Comparison of ENCODE assay signal across 8 cellular contexts in genomic region chr2:148643998-148644884, GRCh38. TPM values are rescaled to one million over a fixed set of nuclear protein-coding genes. Genes with fewer than 3 reads are reported as not detected.
A peak's percentile ranks its signal among the peaks of the same experiment; 100 is the strongest.
DNase-seq lines count a peak whose midpoint lies in the region; TF ChIP-seq lines count a peak whose summit lies in the region.

TSS of gene EPC2 (plus strand) at chr2:148644751. CDS start at chr2:148645018, 267 bp downstream.

- peak within 1 kb of the TSS; percentile 81 for H3K4me3 ChIP-seq in OCI-LY1 (ENCODE audit: low read depth, low read length, poor library complexity, severe bottlenecking)

- peak; percentile 89 for DNase-seq in COLO668 (lab: John Stamatoyannopoulos, UW; ENCODE audit: unreplicated experiment)
- DNase-seq in GM20000 (ENCODE audit: low spot score): peak; percentile 90
- peak; percentile 80 for DNase-seq in HT1080 (ENCODE audit: low read depth)
- peak; percentile 84 for DNase-seq in activated T-cell treated with anti-CD3 and anti-CD28 coated beads for 1 hour (ENCODE audit: low read depth)
- peak; percentile 61 for DNase-seq in epidermal melanocyte (ENCODE audit: insufficient read length, low spot score)
- DNase-seq in middle frontal gyrus (ENCODE audit: extremely low spot score, low spot score): peak; percentile 68
- peak; percentile 79 to 80 for DNase-seq in stimulated activated CD8-positive, alpha-beta memory T cell treated with anti-CD3 and anti-CD28 coated beads, Interleukin-2, amount 100 ng/mL, for 48 hours (ENCODE audit: low read depth in 2 of 2)

- TF ChIP-seq CTCF in GM20000 (IDR thresholded peaks at IDR 0.05; ENCODE audit: extremely low read depth, missing control alignments) (no peak), OCI-LY1 (IDR thresholded peaks at IDR 0.05; ENCODE audit: low read length) (no peak)

- peaks cover 31% of the 10 kb centered on the region for H3K79me2 ChIP-seq in OCI-LY1 (ENCODE audit: insufficient read depth, low read length)

- H3F3A ChIP-seq in OCI-LY1 (ENCODE audit: insufficient read depth, low read length): no peaks in the 10 kb centered on the region

- peak within 1 kb of the TSS; percentile 77 for H3K27ac ChIP-seq in OCI-LY1 (ENCODE audit: low read depth, low read length, poor library complexity, severe bottlenecking)

- no peaks in the 10 kb centered on the region for H4K20me1 ChIP-seq in OCI-LY1 (ENCODE audit: insufficient read depth, low read length)

- H3K36me3 ChIP-seq in OCI-LY1 (ENCODE audit: insufficient read depth, low read length): no peaks in the 10 kb centered on the region

- H2AFZ ChIP-seq in OCI-LY1 (ENCODE audit: low read length): 0 out of 2 replicates have a peak within 1 kb of the TSS, but pooled peaks have one; percentile 2

- peak within 1 kb of the TSS; percentile 79 for H3K9ac ChIP-seq in OCI-LY1 (ENCODE audit: low read length)

- H3K4me1 ChIP-seq in OCI-LY1 (ENCODE audit: insufficient read depth, low read length, severe bottlenecking): peaks cover 16% of the 10 kb centered on the region

- no peaks in the 10 kb centered on the region for H3K27me3 ChIP-seq in OCI-LY1 (ENCODE audit: insufficient read depth, low read length)

- no peaks in the 10 kb centered on the region for H3K9me3 ChIP-seq in OCI-LY1 (ENCODE audit: low read length)

- H3K9me2 ChIP-seq in OCI-LY1 (ENCODE audit: low read depth, low read length): no peaks in the 10 kb centered on the region

- peak within 1 kb of the TSS; percentile 87 for H3K4me2 ChIP-seq in OCI-LY1 (ENCODE audit: low read length)

RNA-seq across cellular contexts. Expression of gene EPC2, which starts in this region (rescaled TPM):
- 14.0 and 17.1 TPM in 2 replicates for total RNA-seq in HT1080 (2014; rRNA removed; shearing (Covaris generic))
- 16.4 and 19.5 TPM in 2 replicates for polyA plus RNA-seq in HT1080 (2015; cell fraction: cytosol; rRNA removed)
- polyA plus RNA-seq in HT1080 (2015; cell fraction: nucleus; rRNA removed): 12.6 and 12.9 TPM in 2 replicates

Comparison
In these comparisons a context has a peak if more than half of its experiments do, and no peak if none do; other contexts are left out.
1. Peak in every context shown above with its lines: DNase-seq, H3K4me3 ChIP-seq and H3K27ac ChIP-seq.